8 cellular contexts compared by ENCODE assay signal in the genomic region with DNA sequence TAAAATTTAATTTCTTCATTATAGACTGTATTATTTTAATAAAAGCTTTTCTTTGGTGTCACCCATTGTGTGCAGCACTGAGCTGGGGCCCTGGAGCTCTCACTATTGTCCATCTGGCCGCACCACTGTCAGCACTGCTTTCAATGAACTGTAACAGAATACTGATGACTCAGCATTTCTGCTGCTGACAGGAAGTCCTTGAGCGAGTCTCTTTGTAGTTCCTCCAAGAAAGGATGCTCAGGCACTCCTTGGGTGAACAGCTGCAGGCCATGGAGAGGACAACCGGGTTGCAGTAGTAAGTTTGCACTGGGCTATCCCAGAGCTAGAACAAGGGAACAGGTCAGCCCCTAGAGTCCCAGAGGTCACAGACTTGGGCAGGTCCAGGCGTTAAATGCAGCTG.
DNase-seq lines count a peak whose midpoint lies in the region; ATAC-seq and TF ChIP-seq lines count a peak whose summit lies in the region.

No MANE protein-coding gene starts in this region.

- peaks cover 10% of the 10 kb centered on the region for H3K36me3 ChIP-seq in cardiac muscle cell

- H3K4me3 ChIP-seq in cardiac muscle cell = no peak overlapping the region

- no peaks in the 10 kb centered on the region for H3K27me3 ChIP-seq in cardiac muscle cell

- DNase-seq in ELF-1 (ENCODE audit: low read depth, low spot score) = peak; percentile 54
- peak; percentile 49 for DNase-seq in NCI-H510A treated with DMSO at 0.1 percent for 48 hours (lab: John Stamatoyannopoulos, UW)
- peak; percentile 48 to 71 for DNase-seq in cardiac muscle cell (ENCODE audit: low read depth in 1 of 2, low spot score in 1 of 2)
- DNase-seq in activated CD8-positive, alpha-beta memory T cell treated with anti-CD3 and anti-CD28 coated beads, Interleukin-2, amount 50 U/mL, for 48 hours = no peak
- DNase-seq in NCI-H2029 (lab: John Stamatoyannopoulos, UW) = no peak
- no peak for DNase-seq in DMS153 (lab: John Stamatoyannopoulos, UW)
- DNase-seq in central memory CD4-positive, alpha-beta T cell = no peak

- peak; percentile 33 for ATAC-seq in GM21786 (IDR thresholded peaks at IDR 0.05; ENCODE audit: unreplicated experiment)

- H3K9me3 ChIP-seq in cardiac muscle cell (ENCODE audit: low read depth) = no peaks in the 10 kb centered on the region

- peaks cover 9% of the 10 kb centered on the region for H3K4me1 ChIP-seq in cardiac muscle cell (ENCODE audit: low read depth)

- H3K27ac ChIP-seq in cardiac muscle cell = peak overlapping the region; percentile 31

- no peak for TF ChIP-seq CTCF in cardiac muscle cell (IDR thresholded peaks at IDR 0.05; ENCODE audit: low read depth, low read length)

Comparison
In these comparisons a context has a peak if more than half of its experiments do, and no peak if none do; other contexts are left out.
1. DNase-seq: peak in ELF-1 (single experiment), NCI-H510A treated with DMSO at 0.1 percent for 48 hours (single experiment) and cardiac muscle cell (2 of 2); none in activated CD8-positive, alpha-beta memory T cell treated with anti-CD3 and anti-CD28 coated beads, Interleukin-2, amount 50 U/mL, for 48 hours (single experiment), NCI-H2029 (single experiment), DMS153 (single experiment) and central memory CD4-positive, alpha-beta T cell (single experiment).